ENCODE assay signal across 14 cellular contexts in the genomic region with DNA sequence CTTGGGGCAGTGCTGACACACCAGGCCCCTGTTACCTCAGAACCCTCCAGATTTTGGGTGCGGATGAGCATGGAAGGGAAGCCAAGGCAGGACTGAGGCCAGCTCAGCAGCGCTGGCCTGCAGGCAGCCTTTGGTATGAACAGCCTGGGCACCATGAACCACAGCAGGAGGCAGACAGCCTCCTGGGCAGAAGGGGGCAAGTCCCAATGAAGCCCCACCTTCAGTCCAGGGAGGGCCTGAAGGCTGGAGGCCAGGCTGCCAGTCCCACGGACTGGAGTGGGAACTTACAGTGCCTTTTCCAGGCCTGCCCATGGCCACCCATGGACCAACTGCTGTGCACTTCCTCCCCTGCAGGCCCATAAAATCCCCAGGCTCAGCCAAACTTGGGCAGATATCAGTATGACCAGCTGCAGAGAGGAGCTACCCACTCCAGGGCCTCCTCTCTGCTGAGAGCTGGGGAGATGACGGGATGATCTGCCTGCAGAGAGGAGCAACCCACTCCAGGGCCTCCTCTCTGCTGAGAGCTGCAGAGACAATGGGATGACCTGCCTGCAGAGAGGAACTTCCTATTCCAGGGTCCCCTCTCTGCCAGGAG.
DNase-seq lines count a peak whose midpoint lies in the region; ATAC-seq and TF ChIP-seq lines count a peak whose summit lies in the region.
"Had no signal": no experiment of that assay in that cellular context is flagged by ENCODE, and none has a peak within 500 bp of the region (broad histone marks: within the 10 kb centered on the region; RNA-seq: fewer than 3 reads in every experiment).

No MANE protein-coding gene starts in this region.

- H3K9me3 ChIP-seq in left ventricle myocardium inferior (replicated peaks) (peaks cover 8% of the 10 kb centered on the region), HEK293 (ENCODE audit: control insufficient read depth, insufficient read depth, low read depth, low read length) (no peaks in the 10 kb centered on the region)

- CTCF ChIA-PET in HEK293 (lab: Yijun Ruan, JAX) (interaction anchor here (0.7 to 1.5 kb wide), 2 partner anchors 23 to 703 kb away, joined by 3 to 4 read pairs; no protein-coding TSS in a partner anchor), RWPE1 (lab: Yijun Ruan, JAX) (no interaction called here), GM10248 (lab: Yijun Ruan, JAX) (interaction anchor here (1.0 to 1.2 kb wide), 3 partner anchors 22 to 104 kb away, joined by 3 to 7 read pairs (median 3); no protein-coding TSS in a partner anchor)

- H3K4me1 ChIP-seq in left ventricle myocardium inferior (peaks cover 23% of the 10 kb centered on the region), HEK293 (ENCODE audit: control insufficient read depth, insufficient read depth, low read length) (no peaks in the 10 kb centered on the region)

- H3K4me3 ChIP-seq in left ventricle myocardium inferior (no peak overlapping the region), HEK293 (ENCODE audit: low read depth, low read length) (no peak overlapping the region)
- H3K4me3 ChIP-seq: A549, GM12878, GM23338 had no signal

- no peaks in the 10 kb centered on the region for H3K27me3 ChIP-seq in left ventricle myocardium inferior (ENCODE audit: low read depth)

- H3K27ac ChIP-seq in left ventricle myocardium inferior (replicated peaks) (no peak overlapping the region), HEK293 (ENCODE audit: extremely low read depth, low read depth, low read length) (no peak overlapping the region), RWPE1 (peak overlapping the region; percentile 66)
- H3K27ac ChIP-seq: A549, KMS-11 had no signal

- TF ChIP-seq CTCF in left ventricle myocardium inferior (IDR thresholded peaks at IDR 0.05; ENCODE audit: borderline replicate concordance), result no peak
- no peak for TF ChIP-seq CTCF in HEK293 (tag by site-specific recombination; IDR thresholded peaks at IDR 0.05)
- no peak for TF ChIP-seq CTCF in RWPE1 (conservative IDR thresholded peaks at IDR 0.05; ENCODE audit: low read depth)
- TF ChIP-seq CTCF in GM10248 (IDR thresholded peaks at IDR 0.05; ENCODE audit: control extremely low read depth, extremely low read depth, low read depth, missing control alignments), result no peak

- POLR2A ChIA-PET in HEK293 (lab: Yijun Ruan, JAX), result interaction anchor here (0.6 kb wide), 1 partner anchor 223 kb away, joined by 3 read pairs; no protein-coding TSS in a partner anchor
- POLR2A ChIA-PET in RWPE1 (lab: Yijun Ruan, JAX; ENCODE audit: low non-redundant PET), result no interaction called here
- POLR2A ChIA-PET in GM10248 (lab: Yijun Ruan, JAX), result no interaction called here

- peak; percentile 6 for ATAC-seq in left ventricle myocardium superior
- ATAC-seq: A549, GM12878, GM23338 had no signal

- no peak for DNase-seq in left ventricle myocardium superior
- DNase-seq in left ventricle myocardium inferior, result no peak
- DNase-seq in RWPE1 (ENCODE audit: low spot score), result no peak
- no peak for DNase-seq in NCI-H446 treated with DMSO at 0.1 percent for 48 hours (lab: John Stamatoyannopoulos, UW)
- DNase-seq in DMS114 treated with DMSO at 0.1 percent for 48 hours (lab: John Stamatoyannopoulos, UW; ENCODE audit: unreplicated experiment), result no peak
- no peak for DNase-seq in GM10248 (ENCODE audit: extremely low spot score)
- DNase-seq: DMS153, H7, IMR-90 had no signal

- intact Hi-C loops in left ventricle myocardium superior (cut with micrococcal nuclease) (no loop called here), left ventricle myocardium inferior (cut with micrococcal nuclease) (no loop called here)

- no peaks in the 10 kb centered on the region for H3K36me3 ChIP-seq in left ventricle myocardium inferior
- H3K36me3 ChIP-seq in HEK293 (ENCODE audit: control insufficient read depth in 2 of 2, insufficient read depth in 1 of 2, low read length in 2 of 2), result no peaks in the 10 kb centered on the region

TF ChIP-seq in HEK293, 187 proteins besides CTCF, POLR2A, EP300 and RAD21:
- TF ChIP-seq ZNF610 (tag by site-specific recombination; IDR thresholded peaks at IDR 0.05; ENCODE audit: borderline replicate concordance) (no peak), SETDB1 (IDR thresholded peaks at IDR 0.05; ENCODE audit: insufficient read length, low read length) (peak; percentile 68), ZNF658 (tag by site-specific recombination; IDR thresholded peaks at IDR 0.05) (no peak), GFI1B (tag by site-specific recombination; IDR thresholded peaks at IDR 0.05) (no peak), PRDM1 (tag by site-specific recombination; IDR thresholded peaks at IDR 0.05) (no peak), ZNF26 (tag by site-specific recombination; IDR thresholded peaks at IDR 0.05) (no peak)
- TF ChIP-seq, protein P1, sequence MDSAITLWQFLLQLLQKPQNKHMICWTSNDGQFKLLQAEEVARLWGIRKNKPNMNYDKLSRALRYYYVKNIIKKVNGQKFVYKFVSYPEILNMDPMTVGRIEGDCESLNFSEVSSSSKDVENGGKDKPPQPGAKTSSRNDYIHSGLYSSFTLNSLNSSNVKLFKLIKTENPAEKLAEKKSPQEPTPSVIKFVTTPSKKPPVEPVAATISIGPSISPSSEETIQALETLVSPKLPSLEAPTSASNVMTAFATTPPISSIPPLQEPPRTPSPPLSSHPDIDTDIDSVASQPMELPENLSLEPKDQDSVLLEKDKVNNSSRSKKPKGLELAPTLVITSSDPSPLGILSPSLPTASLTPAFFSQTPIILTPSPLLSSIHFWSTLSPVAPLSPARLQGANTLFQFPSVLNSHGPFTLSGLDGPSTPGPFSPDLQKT (IDR thresholded peaks at IDR 0.05; ENCODE audit: borderline replicate concordance, low read depth, low read length), result no peak
